Comparison of ENCODE assay signal across 14 cellular contexts in genomic region chr15:97521894-97522293, GRCh38.
A peak's percentile ranks its signal among the peaks of the same experiment; 100 is the strongest.
DNase-seq lines count a peak whose midpoint lies in the region; ATAC-seq, FAIRE-seq and TF ChIP-seq lines count a peak whose summit lies in the region.
"Had no signal": no experiment of that assay in that cellular context is flagged by ENCODE, and none has a peak within 500 bp of the region (broad histone marks: within the 10 kb centered on the region; RNA-seq: fewer than 3 reads in every experiment).

No MANE protein-coding gene starts in this region.

- ATAC-seq in GM21529 (IDR thresholded peaks at IDR 0.05; ENCODE audit: unreplicated experiment) (no peak), HG03095 (IDR thresholded peaks at IDR 0.05; ENCODE audit: unreplicated experiment) (no peak)

- intact Hi-C loops in activated T-helper 1 cell treated with anti-CD3 and anti-CD28 coated beads, Interleukin-12 subunit alpha, Interleukin-12 subunit beta, Interleukin-2, Interleukin-4 antibody, amounts not matched to agents 30 ng/mL and 10 ng/mL and 1 ng/mL, durations not matched to agents 14 hours and 24 hours and 36 hours (cut with micrococcal nuclease) = no loop called here

- peak; percentile 15 for DNase-seq in RPMI7951 (ENCODE audit: low read depth)
- DNase-seq in globus pallidus (ENCODE audit: low spot score) = peak; percentile 15
- DNase-seq in osteocyte (ENCODE audit: extremely low spot score, unreplicated experiment) = no peak
- no peak for DNase-seq in RCC 7860 (ENCODE audit: low spot score)
- DNase-seq in activated T-helper 1 cell treated with anti-CD3 and anti-CD28 coated beads, Interleukin-12 subunit alpha, Interleukin-12 subunit beta, Interleukin-2, Interleukin-4 antibody, amounts not matched to agents 30 ng/mL and 10 ng/mL and 1 ng/mL, durations not matched to agents 14 hours and 24 hours and 36 hours (ENCODE audit: low spot score) = no peak
- DNase-seq: activated effector memory CD4-positive, alpha-beta T cell treated with Interleukin-2 at 50 U/mL for 16 hours; effector CD4-positive, alpha-beta T cell; NCI-H1930 had no signal

- H3K27me3 ChIP-seq in BLaER1 = no peaks in the 10 kb centered on the region

- peaks cover 13% of the 10 kb centered on the region for H3K4me1 ChIP-seq in BLaER1

- no peak overlapping the region for H3K9ac ChIP-seq in BLaER1

- H3K27ac ChIP-seq in BLaER1 = no peak overlapping the region
- H3K27ac ChIP-seq: skin epidermis had no signal

- H3K4me1 Mint-ChIP-seq in osteocyte (ENCODE audit: unreplicated experiment) = peaks cover 5% of the 10 kb centered on the region
- no peaks in the 10 kb centered on the region for H3K4me1 Mint-ChIP-seq in activated T-helper 1 cell treated with anti-CD3 and anti-CD28 coated beads, Interleukin-12 subunit alpha, Interleukin-12 subunit beta, Interleukin-2, Interleukin-4 antibody, amounts not matched to agents 30 ng/mL and 10 ng/mL and 1 ng/mL, durations not matched to agents 14 hours and 24 hours and 36 hours (ENCODE audit: low read depth)
- H3K4me1 Mint-ChIP-seq: B cell had no signal

- no peak for FAIRE-seq in RCC 7860 (lab: Jason Lieb, UNC)
- FAIRE-seq: islet of Langerhans had no signal

- H3K9me3 ChIP-seq in BLaER1 = no peaks in the 10 kb centered on the region

- no peaks in the 10 kb centered on the region for H4K20me1 ChIP-seq in BLaER1

- peak overlapping the region; percentile 39 for H3K4me2 ChIP-seq in BLaER1

- no peak for TF ChIP-seq CTCF in osteocyte (IDR thresholded peaks at IDR 0.05)

- no peak overlapping the region for H3K27ac Mint-ChIP-seq in osteocyte (ENCODE audit: unreplicated experiment)
- no peak overlapping the region for H3K27ac Mint-ChIP-seq in activated T-helper 1 cell treated with anti-CD3 and anti-CD28 coated beads, Interleukin-12 subunit alpha, Interleukin-12 subunit beta, Interleukin-2, Interleukin-4 antibody, amounts not matched to agents 30 ng/mL and 10 ng/mL and 1 ng/mL, durations not matched to agents 14 hours and 24 hours and 36 hours
- H3K27ac Mint-ChIP-seq: B cell had no signal

- H3K4me3 Mint-ChIP-seq in osteocyte (ENCODE audit: unreplicated experiment) = peak overlapping the region; percentile 53
- no peak overlapping the region for H3K4me3 Mint-ChIP-seq in activated T-helper 1 cell treated with anti-CD3 and anti-CD28 coated beads, Interleukin-12 subunit alpha, Interleukin-12 subunit beta, Interleukin-2, Interleukin-4 antibody, amounts not matched to agents 30 ng/mL and 10 ng/mL and 1 ng/mL, durations not matched to agents 14 hours and 24 hours and 36 hours
- H3K4me3 Mint-ChIP-seq: B cell had no signal

- no peak overlapping the region for H3K4me3 ChIP-seq in BLaER1

- H3K36me3 Mint-ChIP-seq in osteocyte (ENCODE audit: unreplicated experiment) = no peaks in the 10 kb centered on the region
- no peaks in the 10 kb centered on the region for H3K36me3 Mint-ChIP-seq in activated T-helper 1 cell treated with anti-CD3 and anti-CD28 coated beads, Interleukin-12 subunit alpha, Interleukin-12 subunit beta, Interleukin-2, Interleukin-4 antibody, amounts not matched to agents 30 ng/mL and 10 ng/mL and 1 ng/mL, durations not matched to agents 14 hours and 24 hours and 36 hours (ENCODE audit: low read depth)

- no peaks in the 10 kb centered on the region for H3K27me3 Mint-ChIP-seq in osteocyte (ENCODE audit: unreplicated experiment)
- H3K27me3 Mint-ChIP-seq in activated T-helper 1 cell treated with anti-CD3 and anti-CD28 coated beads, Interleukin-12 subunit alpha, Interleukin-12 subunit beta, Interleukin-2, Interleukin-4 antibody, amounts not matched to agents 30 ng/mL and 10 ng/mL and 1 ng/mL, durations not matched to agents 14 hours and 24 hours and 36 hours (ENCODE audit: insufficient read depth) = no peaks in the 10 kb centered on the region
- H3K27me3 Mint-ChIP-seq: B cell had no signal

- no peaks in the 10 kb centered on the region for H3K9me3 Mint-ChIP-seq in osteocyte (ENCODE audit: unreplicated experiment)
- H3K9me3 Mint-ChIP-seq in activated T-helper 1 cell treated with anti-CD3 and anti-CD28 coated beads, Interleukin-12 subunit alpha, Interleukin-12 subunit beta, Interleukin-2, Interleukin-4 antibody, amounts not matched to agents 30 ng/mL and 10 ng/mL and 1 ng/mL, durations not matched to agents 14 hours and 24 hours and 36 hours = no peaks in the 10 kb centered on the region

- H3K36me3 ChIP-seq in BLaER1 = no peaks in the 10 kb centered on the region

Comparison
In these comparisons a context has a peak if more than half of its experiments do, and no peak if none do; other contexts are left out.
1. DNase-seq: peak in RPMI7951 (single experiment) and globus pallidus (single experiment); none in osteocyte (single experiment), RCC 7860 (single experiment) and activated T-helper 1 cell treated with anti-CD3 and anti-CD28 coated beads, Interleukin-12 subunit alpha, Interleukin-12 subunit beta, Interleukin-2, Interleukin-4 antibody, amounts not matched to agents 30 ng/mL and 10 ng/mL and 1 ng/mL, durations not matched to agents 14 hours and 24 hours and 36 hours (single experiment).